In the genomic region with DNA sequence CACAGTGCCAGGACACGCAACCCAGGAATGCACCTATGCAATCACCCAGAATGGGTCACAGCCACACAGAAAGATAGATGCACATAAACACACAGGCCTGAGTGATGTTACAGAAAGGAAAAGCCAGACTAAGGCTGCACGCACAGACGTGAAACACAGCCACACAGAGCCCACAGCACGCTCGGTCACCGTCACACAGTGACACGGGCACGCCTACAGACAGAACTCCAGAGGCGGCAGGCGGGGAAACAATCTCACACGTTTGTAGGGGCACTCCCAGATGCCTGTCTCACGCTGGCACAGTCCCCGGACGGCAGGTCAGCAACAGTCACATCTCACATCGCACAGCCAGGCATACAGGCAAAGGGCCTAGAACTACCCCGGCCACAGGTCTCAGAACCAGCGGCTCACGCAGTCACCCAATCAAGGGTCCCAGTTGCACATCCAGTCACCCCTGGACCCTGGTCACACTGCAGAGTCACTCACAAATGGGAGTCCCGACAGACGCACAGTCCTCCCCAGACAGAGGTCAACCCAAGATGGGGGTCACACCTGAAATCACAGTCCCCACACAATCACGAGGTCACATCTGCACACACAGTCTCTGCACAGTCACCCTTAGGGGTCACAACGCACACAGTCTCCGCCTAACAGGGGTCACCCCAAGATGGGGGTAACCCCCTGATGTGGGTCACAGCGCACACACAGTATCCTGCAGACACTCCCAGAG, we compare ENCODE assay signal across 8 cellular contexts. TPM values are rescaled to one million over a fixed set of nuclear protein-coding genes. Genes with fewer than 3 reads are reported as not detected.
DNase-seq lines count a peak whose midpoint lies in the region; ATAC-seq and TF ChIP-seq lines count a peak whose summit lies in the region.

No MANE protein-coding gene starts in this region.

- POLR2A ChIA-PET in BJ (lab: Charles Lee): no interaction called here

- H3K4me1 ChIP-seq in liver (ENCODE audit: control insufficient read depth in 4 of 4, insufficient read depth in 4 of 4, low read length in 3 of 4): peaks cover 2 to 38% (median 27%) of the 10 kb centered on the region in 4 donors

- peak; percentile 56 for DNase-seq in BJ (ENCODE audit: low read depth)
- DNase-seq in HK-2 (ENCODE audit: unreplicated experiment): peak; percentile 56
- peak; percentile 37 for DNase-seq in activated CD4-positive, CD25-positive, alpha-beta regulatory T cell treated with anti-CD3 and anti-CD28 coated beads, Interleukin-2, amount 50 U/mL, for 16 hours (ENCODE audit: low read depth, low spot score)
- peak in 33 of 61 donors; percentile 15 to 68 (median 44) for DNase-seq in caudate nucleus (lab: John Stamatoyannopoulos, UW)
- peak; percentile 40 to 61 for DNase-seq in stimulated activated CD4-positive, alpha-beta T cell treated with anti-CD3 and anti-CD28 coated beads, Interleukin-4, amount 100 ng/mL, for 48 hours (ENCODE audit: low read depth in 2 of 2)
- no peak for DNase-seq in COLO829 (ENCODE audit: low spot score)

- H3K9ac ChIP-seq in liver (ENCODE audit: low read depth in 1 of 2, low read length in 2 of 2): peak overlapping the region; percentile 61 to 68

- peak in 1 of 2 donors; percentile 21 for TF ChIP-seq RAD21 in liver (IDR thresholded peaks at IDR 0.05)

- WGBS in liver: 2% methylated on average over 24 of the region's 24 CpGs

- peak; percentile 20 for ATAC-seq in GM19463 (IDR thresholded peaks at IDR 0.05; ENCODE audit: unreplicated experiment)

- no peaks in the 10 kb centered on the region for H3K9me3 ChIP-seq in liver (ENCODE audit: control insufficient read depth in 4 of 4, low read length in 3 of 4)

- H3K27ac ChIP-seq in caudate nucleus (ENCODE audit: low read depth, low read length) (peak overlapping the region; percentile 63), liver (ENCODE audit: low read depth in 1 of 2, low read length in 2 of 2) (peak overlapping the region; percentile 88 to 96)

- peak overlapping the region; percentile 85 for H3K4me3 ChIP-seq in BJ (ENCODE audit: low read depth, low read length)
- peak overlapping the region; percentile 77 to 89 (median 84) for H3K4me3 ChIP-seq in liver (ENCODE audit: low read depth in 1 of 3, low read length in 3 of 3)

- TF ChIP-seq CTCF in BJ (IDR thresholded peaks at IDR 0.05; ENCODE audit: insufficient read depth, low read depth, low read length): no peak
- no peak for TF ChIP-seq CTCF in liver (IDR thresholded peaks at IDR 0.05; ENCODE audit: low read depth, low read length, missing input control)

- CTCF ChIA-PET in BJ (lab: Yijun Ruan, JAX): interaction anchor here (0.9 to 1.0 kb wide), 2 partner anchors 32 to 53 kb away, joined by 3 to 4 read pairs; no protein-coding TSS in a partner anchor

- H3K36me3 ChIP-seq in BJ (ENCODE audit: control insufficient read depth, insufficient read depth, low read length) (no peaks in the 10 kb centered on the region; the same call in 1 of the 2 replicates), liver (ENCODE audit: control insufficient read depth in 4 of 4, insufficient read depth in 3 of 4, low read depth in 1 of 4, low read length in 3 of 4) (peaks cover 0 to under 1% (median 0%) of the 10 kb centered on the region in 4 donors)

- no peaks in the 10 kb centered on the region for H3K27me3 ChIP-seq in BJ (ENCODE audit: control insufficient read depth, insufficient read depth, low read length)
- H3K27me3 ChIP-seq in liver (ENCODE audit: control insufficient read depth in 4 of 4, insufficient read depth in 4 of 4, low read length in 3 of 4): no peaks in the 10 kb centered on the region

TF ChIP-seq in liver, 16 proteins besides CTCF, POLR2A, EP300 and RAD21:
- TF ChIP-seq HNF4A (conservative IDR thresholded peaks at IDR 0.05): no peak
- TF ChIP-seq, protein P1, sequence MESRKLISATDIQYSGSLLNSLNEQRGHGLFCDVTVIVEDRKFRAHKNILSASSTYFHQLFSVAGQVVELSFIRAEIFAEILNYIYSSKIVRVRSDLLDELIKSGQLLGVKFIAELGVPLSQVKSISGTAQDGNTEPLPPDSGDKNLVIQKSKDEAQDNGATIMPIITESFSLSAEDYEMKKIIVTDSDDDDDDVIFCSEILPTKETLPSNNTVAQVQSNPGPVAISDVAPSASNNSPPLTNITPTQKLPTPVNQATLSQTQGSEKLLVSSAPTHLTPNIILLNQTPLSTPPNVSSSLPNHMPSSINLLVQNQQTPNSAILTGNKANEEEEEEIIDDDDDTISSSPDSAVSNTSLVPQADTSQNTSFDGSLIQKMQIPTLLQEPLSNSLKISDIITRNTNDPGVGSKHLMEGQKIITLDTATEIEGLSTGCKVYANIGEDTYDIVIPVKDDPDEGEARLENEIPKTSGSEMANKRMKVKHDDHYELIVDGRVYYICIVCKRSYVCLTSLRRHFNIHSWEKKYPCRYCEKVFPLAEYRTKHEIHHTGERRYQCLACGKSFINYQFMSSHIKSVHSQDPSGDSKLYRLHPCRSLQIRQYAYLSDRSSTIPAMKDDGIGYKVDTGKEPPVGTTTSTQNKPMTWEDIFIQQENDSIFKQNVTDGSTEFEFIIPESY (IDR thresholded peaks at IDR 0.05): no peak
- TF ChIP-seq YY1 (IDR thresholded peaks at IDR 0.05): no peak
- TF ChIP-seq RXRA (IDR thresholded peaks at IDR 0.05): no peak
- TF ChIP-seq JUND (IDR thresholded peaks at IDR 0.05): no peak
- TF ChIP-seq HNF4G (IDR thresholded peaks at IDR 0.05): no peak
- no peak for TF ChIP-seq TAF1 (conservative IDR thresholded peaks at IDR 0.05)
- TF ChIP-seq SP1 (IDR thresholded peaks at IDR 0.05): peak; percentile 32
- TF ChIP-seq NR2F2 (IDR thresholded peaks at IDR 0.05): peak; percentile 29

RNA-seq across cellular contexts. Expression of a gene that starts 0.8 kb away (rescaled TPM):
- polyA plus RNA-seq in BJ (2011; rRNA removed) (40.6 and 52.3 TPM in 2 replicates), liver (1 to 10 TPM; 4.5 to 5.6 TPM)
- 39.1 and 47.4 TPM in 2 replicates for polyA minus RNA-seq in BJ (2011; rRNA and poly(A)+ RNA removed)
- total RNA-seq in liver: 1 to 10 TPM; 4.7 to 8.5 TPM

RNA-seq across cellular contexts. Expression of a gene that starts 23.3 kb away (rescaled TPM):
- not detected in 2 replicates for polyA plus RNA-seq in BJ (2011; rRNA removed)
- not detected in 2 replicates for polyA minus RNA-seq in BJ (2011; rRNA and poly(A)+ RNA removed)
- 10 to 100 TPM in 1 of 2 donors, under 1 TPM in 1; 0.84 to 28.3 TPM for total RNA-seq in liver
- 10 to 100 TPM; 17.6 to 51.4 TPM for polyA plus RNA-seq in liver

Comparison
In these comparisons a context has a peak if more than half of its experiments do, and no peak if none do; other contexts are left out.
1. RNA of a gene that starts 23.3 kb away (polyA plus RNA-seq): 17.6 to 51.4 TPM in liver; not detected in BJ; every median in the first group is over 10 times any median in the second.